1 cellular context compared by ENCODE assay signal in the genomic region with DNA sequence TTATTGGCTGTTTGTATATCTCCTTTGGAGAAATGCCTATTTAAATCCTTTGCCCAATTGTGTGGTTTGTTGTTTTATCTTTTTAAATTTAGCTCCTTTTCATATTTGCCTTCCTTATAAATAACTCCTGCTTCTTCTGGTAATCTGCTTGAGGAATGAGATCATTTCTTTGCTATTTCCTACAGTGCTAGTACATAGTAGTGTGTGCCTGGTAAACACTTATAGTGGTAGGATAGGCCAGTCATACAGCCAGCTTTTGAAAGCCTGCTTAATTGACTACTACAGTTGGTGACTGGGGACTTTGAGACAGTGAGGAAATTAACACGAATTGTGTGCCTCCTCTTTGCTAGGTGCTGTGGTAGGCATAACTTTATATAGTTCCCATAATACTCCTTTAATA.
TF ChIP-seq lines count a peak whose summit lies in the region.

No MANE protein-coding gene starts in this region.

TF ChIP-seq in IMR-90, 13 proteins besides CTCF, POLR2A, EP300 and RAD21 (continued from another document):
- TF ChIP-seq, protein P1, sequence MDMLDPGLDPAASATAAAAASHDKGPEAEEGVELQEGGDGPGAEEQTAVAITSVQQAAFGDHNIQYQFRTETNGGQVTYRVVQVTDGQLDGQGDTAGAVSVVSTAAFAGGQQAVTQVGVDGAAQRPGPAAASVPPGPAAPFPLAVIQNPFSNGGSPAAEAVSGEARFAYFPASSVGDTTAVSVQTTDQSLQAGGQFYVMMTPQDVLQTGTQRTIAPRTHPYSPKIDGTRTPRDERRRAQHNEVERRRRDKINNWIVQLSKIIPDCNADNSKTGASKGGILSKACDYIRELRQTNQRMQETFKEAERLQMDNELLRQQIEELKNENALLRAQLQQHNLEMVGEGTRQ (IDR thresholded peaks at IDR 0.05; ENCODE audit: low read depth, low read length), result no peak
- TF ChIP-seq FOS (IDR thresholded peaks at IDR 0.05; ENCODE audit: low read depth, low read length), result no peak
- no peak for TF ChIP-seq NFE2L2 (IDR thresholded peaks at IDR 0.05; ENCODE audit: low read depth, low read length)
- no peak for TF ChIP-seq CHD1 (IDR thresholded peaks at IDR 0.05; ENCODE audit: low read depth, low read length)
- no peak for TF ChIP-seq RFX5 (IDR thresholded peaks at IDR 0.05; ENCODE audit: low read depth, low read length)
- no peak for TF ChIP-seq BHLHE40 (IDR thresholded peaks at IDR 0.05; ENCODE audit: low read depth, low read length)
- no peak for TF ChIP-seq MAFK (IDR thresholded peaks at IDR 0.05; ENCODE audit: low read depth, low read length)
- no peak for TF ChIP-seq RCOR1 (IDR thresholded peaks at IDR 0.05; ENCODE audit: insufficient replicate concordance, low read length)
